9 cellular contexts compared by ENCODE assay signal in genomic region chr16:30124985-30125379, GRCh38.
"Had no signal": no experiment of that assay in that cellular context is flagged by ENCODE, and none has a peak within 500 bp of the region (broad histone marks: within the 10 kb centered on the region; RNA-seq: fewer than 3 reads in every experiment).

No MANE protein-coding gene starts in this region.

- H3K27me3 ChIP-seq: cardiac muscle cell, tibial nerve had no signal

- H3K9me3 ChIP-seq: tibial nerve had no signal

- DNase-seq: activated B cell treated with CpG ODN at 0.5 μM for 24 hours; activated CD4-positive, alpha-beta T cell treated with anti-CD3 and anti-CD28 coated beads, Interleukin-2, amount 10 ng/mL, durations not matched to agents 24 days and 14 days; activated CD8-positive, alpha-beta memory T cell treated with anti-CD3 and anti-CD28 coated beads for 24 hours; activated naive CD4-positive, alpha-beta T cell treated with anti-CD3 and anti-CD28 coated beads for 36 hours; activated naive CD8-positive, alpha-beta T cell treated with anti-CD3 and anti-CD28 coated beads, Interleukin-2, amount 50 U/mL, for 24 hours; activated T-cell treated with anti-CD3 and anti-CD28 coated beads for 4 hours; midbrain had no signal

- H3K36me3 ChIP-seq: cardiac muscle cell had no signal

- H3K27ac ChIP-seq: cardiac muscle cell had no signal

- H3K4me3 ChIP-seq: cardiac muscle cell, tibial nerve had no signal
